8 cellular contexts compared by ENCODE assay signal in genomic region chr3:181726351-181727121, GRCh38. TPM values are rescaled to one million over a fixed set of nuclear protein-coding genes. Genes with fewer than 3 reads are reported as not detected.
A peak's percentile ranks its signal among the peaks of the same experiment; 100 is the strongest.
DNase-seq lines count a peak whose midpoint lies in the region; ATAC-seq, FAIRE-seq and TF ChIP-seq lines count a peak whose summit lies in the region.

No MANE protein-coding gene starts in this region.

- DNase-seq in DMS53 treated with DMSO at 0.1 percent for 48 hours (lab: John Stamatoyannopoulos, UW; ENCODE audit: unreplicated experiment): peak; percentile 63
- DNase-seq in NCI-H2196 treated with DMSO at 0.1 percent for 48 hours (lab: John Stamatoyannopoulos, UW; ENCODE audit: unreplicated experiment): peak; percentile 85
- DNase-seq in endothelial cell of umbilical vein (ENCODE audit: low read depth, low spot score): no peak
- peak in 37 of 56 donors; percentile 19 to 82 (median 55) for DNase-seq in nucleus accumbens (lab: John Stamatoyannopoulos, UW)
- DNase-seq in stimulated activated CD8-positive, alpha-beta memory T cell treated with anti-CD3 and anti-CD28 coated beads, Interleukin-4, amount 100 ng/mL, for 48 hours: no peak
- no peak for DNase-seq in DMS114 treated with DMSO at 0.1 percent for 48 hours (lab: John Stamatoyannopoulos, UW; ENCODE audit: unreplicated experiment)
- no peak for DNase-seq in right atrium auricular region (ENCODE audit: low spot score)

- H3K9me3 ChIP-seq in endothelial cell of umbilical vein (replicated peaks; ENCODE audit: control insufficient read depth, insufficient read depth, low read length): no peaks in the 10 kb centered on the region
- no peaks in the 10 kb centered on the region for H3K9me3 ChIP-seq in right atrium auricular region

- dilution Hi-C loops in endothelial cell of umbilical vein (cut with MboI; ENCODE audit: extremely low pct_ligation_motif_present, low sequenced_read_pairs): no loop called here

- BruUV-seq in endothelial cell of umbilical vein (replicated peaks; lab: Mats Ljungman, UMichigan): no TSS peak

- no peaks in the 10 kb centered on the region for H3K9me1 ChIP-seq in endothelial cell of umbilical vein (replicated peaks; ENCODE audit: control insufficient read depth, extremely low read depth, insufficient read depth, low read length)

- CTCF ChIA-PET in endothelial cell of umbilical vein (lab: Charles Lee): interaction anchor here (0.5 kb wide), 2 partner anchors 150 to 861 kb away, joined by 3 read pairs; no protein-coding TSS in a partner anchor

- intact Hi-C loops in endothelial cell of umbilical vein (cut with micrococcal nuclease): no loop called here

- no peak overlapping the region for H3K4me3 ChIP-seq in endothelial cell of umbilical vein (replicated peaks in 1 of 3; ENCODE audit: insufficient read depth in 1 of 3, low read depth in 1 of 3, low read length in 3 of 3)
- H3K4me3 ChIP-seq in right atrium auricular region: peak overlapping the region in 1 of 2 donors; percentile 21

- H3K79me2 ChIP-seq in endothelial cell of umbilical vein (ENCODE audit: control insufficient read depth, insufficient read depth, low read length): no peaks in the 10 kb centered on the region

- H3K27me3 ChIP-seq in endothelial cell of umbilical vein (ENCODE audit: control insufficient read depth in 2 of 2, insufficient read depth in 2 of 2, low read length in 2 of 2) (peaks cover 20 to 21% of the 10 kb centered on the region in 2 experiments), right atrium auricular region (peaks cover 46 to 51% of the 10 kb centered on the region in 2 donors)

- H3K36me3 ChIP-seq in endothelial cell of umbilical vein (ENCODE audit: control insufficient read depth in 2 of 2, extremely low read depth in 1 of 2, insufficient read depth in 2 of 2, low read length in 2 of 2) (no peaks in the 10 kb centered on the region), right atrium auricular region (no peaks in the 10 kb centered on the region)

- no peak for ATAC-seq in HG02610 (IDR thresholded peaks at IDR 0.05; ENCODE audit: unreplicated experiment)

- no peak overlapping the region for H3K9ac ChIP-seq in endothelial cell of umbilical vein (replicated peaks; ENCODE audit: extremely low read depth, insufficient read depth, low read length)

- H3K4me1 ChIP-seq in endothelial cell of umbilical vein (ENCODE audit: control insufficient read depth, extremely low read depth, insufficient read depth, low read length): no peaks in the 10 kb centered on the region
- no peaks in the 10 kb centered on the region for H3K4me1 ChIP-seq in right atrium auricular region

- peak; percentile 50 for FAIRE-seq in endothelial cell of umbilical vein (lab: Jason Lieb, UNC)

- no peak overlapping the region for H2AFZ ChIP-seq in endothelial cell of umbilical vein (ENCODE audit: low read depth, low read length)

- no peak overlapping the region for H3K27ac ChIP-seq in endothelial cell of umbilical vein (ENCODE audit: insufficient read depth, low read depth, low read length)
- H3K27ac ChIP-seq in right atrium auricular region: no peak overlapping the region

- TF ChIP-seq POLR2A in endothelial cell of umbilical vein (IDR thresholded peaks at IDR 0.05; ENCODE audit: low read depth, low read length): no peak

- H3K4me2 ChIP-seq in endothelial cell of umbilical vein (ENCODE audit: insufficient read depth, low read length): no peak overlapping the region

- POLR2A ChIA-PET in endothelial cell of umbilical vein (lab: Charles Lee): interaction anchor here (0.7 kb wide), 1 partner anchor 536 kb away, joined by 9 read pairs; no protein-coding TSS in a partner anchor

- H4K20me1 ChIP-seq in endothelial cell of umbilical vein (replicated peaks; ENCODE audit: control insufficient read depth, extremely low read depth, insufficient read depth, low read length): no peaks in the 10 kb centered on the region

- TF ChIP-seq CTCF in endothelial cell of umbilical vein (IDR thresholded peaks at IDR 0.05; ENCODE audit: extremely low read depth in 1 of 2, insufficient read depth in 1 of 2, low read depth in 1 of 2, low read length in 2 of 2): no peak
- no peak for TF ChIP-seq CTCF in right atrium auricular region (IDR thresholded peaks at IDR 0.05)

TF ChIP-seq in endothelial cell of umbilical vein, 7 proteins besides CTCF, POLR2A, EP300 and RAD21:
- TF ChIP-seq EZH2 (IDR thresholded peaks at IDR 0.05; ENCODE audit: borderline replicate concordance, low read depth, low read length, severe bottlenecking) (peak; percentile 37), MAX (IDR thresholded peaks at IDR 0.05; ENCODE audit: insufficient read depth, insufficient read length) (no peak), FOS (IDR thresholded peaks at IDR 0.05; ENCODE audit: borderline replicate concordance, insufficient read depth, low read length) (no peak), GATA2 (IDR thresholded peaks at IDR 0.05; ENCODE audit: insufficient read depth, insufficient read length, low read depth, low read length) (no peak)

RNA-seq across cellular contexts. Expression of gene SOX2, which starts 14.8 kb away (rescaled TPM):
- 0.13 TPM in 1 of 2 replicates, not detected in the other for total RNA-seq in endothelial cell of umbilical vein
- polyA plus RNA-seq in endothelial cell of umbilical vein: 0.23 and 0.25 TPM in 2 replicates
- 0.10 TPM in 2 replicates for polyA plus RNA-seq in endothelial cell of umbilical vein (2011; cell fraction: cytosol; rRNA removed)
- polyA plus RNA-seq in endothelial cell of umbilical vein (2011; cell fraction: nucleus; rRNA removed): 0.11 and 0.46 TPM in 2 replicates
- 0.10 and 0.56 TPM in 2 replicates for polyA plus RNA-seq in endothelial cell of umbilical vein (2012)
- 0.15 TPM in 1 of 2 replicates, not detected in the other for polyA minus RNA-seq in endothelial cell of umbilical vein
- polyA minus RNA-seq in endothelial cell of umbilical vein (2011; cell fraction: cytosol; rRNA and poly(A)+ RNA removed): not detected
- 0.14 and 0.34 TPM in 2 replicates for polyA minus RNA-seq in endothelial cell of umbilical vein (2011; cell fraction: nucleus; rRNA and poly(A)+ RNA removed)
- under 1 TPM; 0.51 to 0.67 TPM for total RNA-seq in right atrium auricular region

Comparison
In these comparisons a context has a peak if more than half of its experiments do, and no peak if none do; other contexts are left out.
1. DNase-seq: peak in DMS53 treated with DMSO at 0.1 percent for 48 hours (single experiment), NCI-H2196 treated with DMSO at 0.1 percent for 48 hours (single experiment) and nucleus accumbens (37 of 56); none in endothelial cell of umbilical vein (single experiment), stimulated activated CD8-positive, alpha-beta memory T cell treated with anti-CD3 and anti-CD28 coated beads, Interleukin-4, amount 100 ng/mL, for 48 hours (single experiment), DMS114 treated with DMSO at 0.1 percent for 48 hours (single experiment) and right atrium auricular region (single experiment).